In the genomic region with DNA sequence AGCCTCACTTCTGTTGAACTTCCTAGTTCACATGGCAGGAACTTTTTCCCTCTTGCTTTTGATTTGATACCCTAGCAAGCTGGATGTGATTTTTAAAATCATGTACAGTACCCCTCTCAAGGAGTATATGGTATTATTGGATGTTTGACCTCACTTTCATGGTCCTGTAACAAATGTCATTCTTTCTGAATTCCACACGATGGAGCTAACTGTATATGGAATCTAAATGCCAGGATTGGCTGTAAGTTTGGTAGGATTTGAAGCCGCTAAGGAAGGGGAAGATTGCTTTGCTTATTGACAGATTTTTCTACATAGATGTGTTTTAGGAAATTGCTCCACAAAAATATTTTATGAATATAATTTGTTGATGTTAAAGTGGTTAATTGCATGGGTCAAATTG, we compare ENCODE assay signal across 1 cellular context.
TF ChIP-seq lines count a peak whose summit lies in the region.

No MANE protein-coding gene starts in this region.

TF ChIP-seq in GM12878, 131 proteins besides CTCF, POLR2A, EP300 and RAD21:
- no peak for TF ChIP-seq RFX5 (IDR thresholded peaks at IDR 0.05; ENCODE audit: low read depth, low read length)
- no peak for TF ChIP-seq NRF1 (conservative IDR thresholded peaks at IDR 0.05; ENCODE audit: low read depth, low read length)
- TF ChIP-seq TCF7 (IDR thresholded peaks at IDR 0.05; ENCODE audit: borderline replicate concordance): no peak
- no peak for TF ChIP-seq ZNF217 (IDR thresholded peaks at IDR 0.05)
- TF ChIP-seq JUNB (IDR thresholded peaks at IDR 0.05): no peak
- TF ChIP-seq PRDM15 (CRISPR knock-in tag; IDR thresholded peaks at IDR 0.05): no peak
- no peak for TF ChIP-seq NR2C1 (IDR thresholded peaks at IDR 0.05)
- TF ChIP-seq HDAC6 (IDR thresholded peaks at IDR 0.05; ENCODE audit: unreplicated experiment): no peak
- TF ChIP-seq, protein P1, sequence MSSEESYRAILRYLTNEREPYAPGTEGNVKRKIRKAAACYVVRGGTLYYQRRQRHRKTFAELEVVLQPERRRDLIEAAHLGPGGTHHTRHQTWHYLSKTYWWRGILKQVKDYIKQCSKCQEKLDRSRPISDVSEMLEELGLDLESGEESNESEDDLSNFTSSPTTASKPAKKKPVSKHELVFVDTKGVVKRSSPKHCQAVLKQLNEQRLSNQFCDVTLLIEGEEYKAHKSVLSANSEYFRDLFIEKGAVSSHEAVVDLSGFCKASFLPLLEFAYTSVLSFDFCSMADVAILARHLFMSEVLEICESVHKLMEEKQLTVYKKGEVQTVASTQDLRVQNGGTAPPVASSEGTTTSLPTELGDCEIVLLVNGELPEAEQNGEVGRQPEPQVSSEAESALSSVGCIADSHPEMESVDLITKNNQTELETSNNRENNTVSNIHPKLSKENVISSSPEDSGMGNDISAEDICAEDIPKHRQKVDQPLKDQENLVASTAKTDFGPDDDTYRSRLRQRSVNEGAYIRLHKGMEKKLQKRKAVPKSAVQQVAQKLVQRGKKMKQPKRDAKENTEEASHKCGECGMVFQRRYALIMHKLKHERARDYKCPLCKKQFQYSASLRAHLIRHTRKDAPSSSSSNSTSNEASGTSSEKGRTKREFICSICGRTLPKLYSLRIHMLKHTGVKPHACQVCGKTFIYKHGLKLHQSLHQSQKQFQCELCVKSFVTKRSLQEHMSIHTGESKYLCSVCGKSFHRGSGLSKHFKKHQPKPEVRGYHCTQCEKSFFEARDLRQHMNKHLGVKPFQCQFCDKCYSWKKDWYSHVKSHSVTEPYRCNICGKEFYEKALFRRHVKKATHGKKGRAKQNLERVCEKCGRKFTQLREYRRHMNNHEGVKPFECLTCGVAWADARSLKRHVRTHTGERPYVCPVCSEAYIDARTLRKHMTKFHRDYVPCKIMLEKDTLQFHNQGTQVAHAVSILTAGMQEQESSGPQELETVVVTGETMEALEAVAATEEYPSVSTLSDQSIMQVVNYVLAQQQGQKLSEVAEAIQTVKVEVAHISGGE (CRISPR knock-in tag; IDR thresholded peaks at IDR 0.05): no peak
- TF ChIP-seq RUNX3 (IDR thresholded peaks at IDR 0.05; ENCODE audit: low read length): no peak
- TF ChIP-seq TCF12 (IDR thresholded peaks at IDR 0.05; ENCODE audit: low read depth, low read length): no peak
- TF ChIP-seq, protein P2, sequence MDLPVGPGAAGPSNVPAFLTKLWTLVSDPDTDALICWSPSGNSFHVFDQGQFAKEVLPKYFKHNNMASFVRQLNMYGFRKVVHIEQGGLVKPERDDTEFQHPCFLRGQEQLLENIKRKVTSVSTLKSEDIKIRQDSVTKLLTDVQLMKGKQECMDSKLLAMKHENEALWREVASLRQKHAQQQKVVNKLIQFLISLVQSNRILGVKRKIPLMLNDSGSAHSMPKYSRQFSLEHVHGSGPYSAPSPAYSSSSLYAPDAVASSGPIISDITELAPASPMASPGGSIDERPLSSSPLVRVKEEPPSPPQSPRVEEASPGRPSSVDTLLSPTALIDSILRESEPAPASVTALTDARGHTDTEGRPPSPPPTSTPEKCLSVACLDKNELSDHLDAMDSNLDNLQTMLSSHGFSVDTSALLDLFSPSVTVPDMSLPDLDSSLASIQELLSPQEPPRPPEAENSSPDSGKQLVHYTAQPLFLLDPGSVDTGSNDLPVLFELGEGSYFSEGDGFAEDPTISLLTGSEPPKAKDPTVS (IDR thresholded peaks at IDR 0.05; ENCODE audit: low read depth, low read length): no peak
- TF ChIP-seq CHD4 (IDR thresholded peaks at IDR 0.05): no peak
- TF ChIP-seq ZBTB4 (CRISPR knock-in tag; IDR thresholded peaks at IDR 0.05): no peak
- no peak for TF ChIP-seq MXI1 (IDR thresholded peaks at IDR 0.05; ENCODE audit: low read depth, low read length)
- TF ChIP-seq BACH1 (IDR thresholded peaks at IDR 0.05; ENCODE audit: borderline replicate concordance): no peak
- TF ChIP-seq CEBPZ (IDR thresholded peaks at IDR 0.05; ENCODE audit: low read depth, low read length): no peak
- no peak for TF ChIP-seq CREM (IDR thresholded peaks at IDR 0.05; ENCODE audit: low read depth)
